In genomic region chr12:27614386-27614785, GRCh38 we compare ENCODE assay signal across 25 cellular contexts.
DNase-seq lines count a peak whose midpoint lies in the region; ATAC-seq and TF ChIP-seq lines count a peak whose summit lies in the region.
"Had no signal": no experiment of that assay in that cellular context is flagged by ENCODE, and none has a peak within 500 bp of the region (broad histone marks: within the 10 kb centered on the region; RNA-seq: fewer than 3 reads in every experiment).

No MANE protein-coding gene starts in this region.

- ATAC-seq in left ventricle myocardium superior, result no peak
- ATAC-seq: PC-3 had no signal

- H3K36me3 ChIP-seq in left ventricle myocardium inferior (no peaks in the 10 kb centered on the region), mesodermal cell (ENCODE audit: control insufficient read depth, insufficient read depth, low read length) (peaks cover 15% of the 10 kb centered on the region), smooth muscle cell (ENCODE audit: low read depth) (no peaks in the 10 kb centered on the region)
- H3K36me3 ChIP-seq: MG63 had no signal

- peak overlapping the region; percentile 73 for H3K4me2 ChIP-seq in smooth muscle cell

- POLR2A ChIA-PET in activated CD4-positive, alpha-beta T cell treated with anti-CD3 and anti-CD28 coated beads, Interleukin-2, amount 10 ng/mL, durations not matched to agents 7 days and 5 days (lab: Charles Lee), result no interaction called here

- peak overlapping the region; percentile 51 for H3K27ac ChIP-seq in left ventricle myocardium inferior (replicated peaks)
- H3K27ac ChIP-seq in mesodermal cell (ENCODE audit: low read depth, low read length, severe bottlenecking), result peak overlapping the region; percentile 95
- peak overlapping the region; percentile 91 for H3K27ac ChIP-seq in smooth muscle cell (ENCODE audit: low read depth)
- H3K27ac ChIP-seq: SK-N-MC had no signal

- DNase-seq in left ventricle myocardium inferior, result no peak
- no peak for DNase-seq in left ventricle myocardium superior
- peak; percentile 63 for DNase-seq in SW480 (ENCODE audit: low spot score)
- no peak for DNase-seq in smooth muscle cell (lab: John Stamatoyannopoulos, UW; ENCODE audit: unreplicated experiment)
- no peak for DNase-seq in stimulated activated CD4-positive, alpha-beta T cell treated with anti-CD3 and anti-CD28 coated beads, Interleukin-2, amount 100 ng/mL, for 48 hours
- no peak for DNase-seq in NCI-H774 (lab: John Stamatoyannopoulos, UW)
- DNase-seq in activated CD4-positive, alpha-beta T cell treated with anti-CD3 and anti-CD28 coated beads, Interleukin-2, amount 10 ng/mL, durations not matched to agents 7 days and 5 days, result no peak
- DNase-seq: 8988T; ACHN; DMS153; DND-41; GM23248; H7; KG1; MG63; NCI-H1105 treated with DMSO at 0.1 percent for 48 hours; NCI-H146; NCI-H2029; NCI-H446; NCI-H524 treated with DMSO at 0.1 percent for 48 hours; NK-92 treated with Interleukin-12 subunit alpha and Interleukin-12 subunit beta, amount 100 ng/mL, for 24 hours; PC-3; SHP77 had no signal

- H3K4me1 Mint-ChIP-seq in activated CD4-positive, alpha-beta T cell treated with anti-CD3 and anti-CD28 coated beads, Interleukin-2, amount 10 ng/mL, durations not matched to agents 7 days and 5 days, result peaks cover 6% of the 10 kb centered on the region

- H3K27me3 ChIP-seq in left ventricle myocardium inferior (ENCODE audit: low read depth), result no peaks in the 10 kb centered on the region
- H3K27me3 ChIP-seq in smooth muscle cell (ENCODE audit: low read depth), result no peaks in the 10 kb centered on the region
- H3K27me3 ChIP-seq: MG63 had no signal

- H3F3A ChIP-seq in smooth muscle cell (ENCODE audit: low read depth), result peaks cover 19% of the 10 kb centered on the region

- peaks cover 3% of the 10 kb centered on the region for H3K27me3 Mint-ChIP-seq in activated CD4-positive, alpha-beta T cell treated with anti-CD3 and anti-CD28 coated beads, Interleukin-2, amount 10 ng/mL, durations not matched to agents 7 days and 5 days

- H3K4me1 ChIP-seq in left ventricle myocardium inferior (peaks cover 98% of the 10 kb centered on the region), mesodermal cell (ENCODE audit: control insufficient read depth, insufficient read depth, low read length, poor library complexity, severe bottlenecking) (peaks cover 53% of the 10 kb centered on the region), smooth muscle cell (ENCODE audit: low read depth) (peaks cover 25% of the 10 kb centered on the region)

- intact Hi-C loops in left ventricle myocardium inferior (cut with micrococcal nuclease) (no loop called here), left ventricle myocardium superior (cut with micrococcal nuclease) (no loop called here)

- H3K79me2 ChIP-seq in smooth muscle cell (ENCODE audit: low read depth), result peaks cover 54% of the 10 kb centered on the region

- H3K9ac ChIP-seq in smooth muscle cell (ENCODE audit: low read depth), result no peak overlapping the region
- H3K9ac ChIP-seq: GM23248 had no signal

- H4K20me1 ChIP-seq in smooth muscle cell (ENCODE audit: low read depth), result peaks cover 7% of the 10 kb centered on the region

- CTCF ChIA-PET in activated CD4-positive, alpha-beta T cell treated with anti-CD3 and anti-CD28 coated beads, Interleukin-2, amount 10 ng/mL, durations not matched to agents 7 days and 5 days (lab: Charles Lee), result no interaction called here

- no peak for TF ChIP-seq CTCF in left ventricle myocardium inferior (IDR thresholded peaks at IDR 0.05; ENCODE audit: borderline replicate concordance)
- no peak for TF ChIP-seq CTCF in smooth muscle cell (IDR thresholded peaks at IDR 0.05; ENCODE audit: borderline replicate concordance, insufficient read depth, poor library complexity, severe bottlenecking)

- H3K4me3 ChIP-seq in left ventricle myocardium inferior (no peak overlapping the region), mesodermal cell (ENCODE audit: extremely low read depth, insufficient read depth, low read length, poor library complexity, severe bottlenecking) (no peak overlapping the region), smooth muscle cell (no peak overlapping the region)
- H3K4me3 ChIP-seq: GM23248, MG63, SK-N-MC had no signal

- WGBS in mesodermal cell (ENCODE audit: insufficient coverage in 2 of 2), 2 experiments, result 100% methylated on average over 1 of the region's 3 CpGs; no CpG with 5 or more reads in 1 of the 2 experiments
- WGBS in smooth muscle cell (ENCODE audit: low lambda C conversion rate), result 67% methylated on average over 3 of the region's 3 CpGs

- no peak overlapping the region for H3K27ac Mint-ChIP-seq in activated CD4-positive, alpha-beta T cell treated with anti-CD3 and anti-CD28 coated beads, Interleukin-2, amount 10 ng/mL, durations not matched to agents 7 days and 5 days

- H3K9me3 ChIP-seq in left ventricle myocardium inferior (replicated peaks), result no peaks in the 10 kb centered on the region
- H3K9me3 ChIP-seq in mesodermal cell (ENCODE audit: control insufficient read depth, low read length), result no peaks in the 10 kb centered on the region
- H3K9me3 ChIP-seq in smooth muscle cell (replicated peaks; ENCODE audit: low read depth), result no peaks in the 10 kb centered on the region
- H3K9me3 ChIP-seq: MG63 had no signal

- no peaks in the 10 kb centered on the region for H3K9me3 Mint-ChIP-seq in activated CD4-positive, alpha-beta T cell treated with anti-CD3 and anti-CD28 coated beads, Interleukin-2, amount 10 ng/mL, durations not matched to agents 7 days and 5 days

- H3K36me3 Mint-ChIP-seq in activated CD4-positive, alpha-beta T cell treated with anti-CD3 and anti-CD28 coated beads, Interleukin-2, amount 10 ng/mL, durations not matched to agents 7 days and 5 days (ENCODE audit: low read depth), result peaks cover 2% of the 10 kb centered on the region

- H3K4me3 Mint-ChIP-seq in activated CD4-positive, alpha-beta T cell treated with anti-CD3 and anti-CD28 coated beads, Interleukin-2, amount 10 ng/mL, durations not matched to agents 7 days and 5 days, result no peak overlapping the region

- H2AFZ ChIP-seq in smooth muscle cell (ENCODE audit: low read depth), result no peak overlapping the region
- H2AFZ ChIP-seq: GM23248 had no signal
